ENCODE assay signal across 37 cellular contexts in genomic region chr5:138675998-138676397, GRCh38.
"Had no signal": no experiment of that assay in that cellular context is flagged by ENCODE, and none has a peak within 500 bp of the region (broad histone marks: within the 10 kb centered on the region; RNA-seq: fewer than 3 reads in every experiment).

No MANE protein-coding gene starts in this region.

- H3K4me3 Mint-ChIP-seq: activated B cell treated with CpG ODN at 0.5 μM for 24 hours; activated CD4-positive, alpha-beta memory T cell treated with anti-CD3 and anti-CD28 coated beads for 36 hours; activated CD4-positive, alpha-beta T cell treated with anti-CD3 and anti-CD28 coated beads, Interleukin-2, amount 10 ng/mL, durations not matched to agents 24 days and 14 days; activated CD8-positive, alpha-beta T cell treated with anti-CD3 and anti-CD28 coated beads for 36 hours; activated naive CD4-positive, alpha-beta T cell treated with anti-CD3 and anti-CD28 coated beads, Interleukin-2, amount 10 ng/mL, durations not matched to agents 7 days and 5 days; activated naive CD4-positive, alpha-beta T cell treated with anti-CD3 and anti-CD28 coated beads, Interleukin-2, amount 50 U/mL, for 24 hours; activated naive CD8-positive, alpha-beta T cell; activated naive CD8-positive, alpha-beta T cell treated with anti-CD3 and anti-CD28 coated beads, Interleukin-2, amount 10 ng/mL, durations not matched to agents 7 days and 5 days; activated naive CD8-positive, alpha-beta T cell treated with anti-CD3 and anti-CD28 coated beads, Interleukin-2, amount 50 U/mL, for 24 hours; activated T-cell treated with anti-CD3 and anti-CD28 coated beads, Interleukin-2, amount 50 U/mL, for 4 hours; brain; central memory CD8-positive, alpha-beta T cell; T-helper 1 cell treated with Interleukin-12 subunit alpha and Interleukin-12 subunit beta and Interleukin-4 antibody, amounts not matched to agents 30 μg/mL and 1 μg/mL, for 36 hours; T-helper 2 cell treated with Interferon-gamma antibody and Interleukin-4, amounts not matched to agents 5 μg/mL and 100 μg/mL, for 36 hours had no signal

- FAIRE-seq: astrocyte, bronchial epithelial cell, TTC549 had no signal

- H3K27ac ChIP-seq: cardiac muscle cell, VCaP had no signal

- H3K27me3 ChIP-seq: cardiac muscle cell had no signal

- H3K4me1 Mint-ChIP-seq: activated B cell treated with CpG ODN at 0.5 μM for 24 hours; activated CD4-positive, alpha-beta T cell treated with anti-CD3 and anti-CD28 coated beads, Interleukin-2, amount 10 ng/mL, durations not matched to agents 24 days and 14 days; activated naive CD4-positive, alpha-beta T cell treated with anti-CD3 and anti-CD28 coated beads, Interleukin-2, amount 10 ng/mL, durations not matched to agents 7 days and 5 days; activated naive CD4-positive, alpha-beta T cell treated with anti-CD3 and anti-CD28 coated beads, Interleukin-2, amount 50 U/mL, for 24 hours; activated naive CD8-positive, alpha-beta T cell treated with anti-CD3 and anti-CD28 coated beads, Interleukin-2, amount 10 ng/mL, durations not matched to agents 7 days and 5 days; activated naive CD8-positive, alpha-beta T cell treated with anti-CD3 and anti-CD28 coated beads, Interleukin-2, amount 50 U/mL, for 24 hours; brain; central memory CD8-positive, alpha-beta T cell had no signal

- H3K9me3 Mint-ChIP-seq: T-helper 2 cell treated with Interferon-gamma antibody and Interleukin-4, amounts not matched to agents 5 μg/mL and 100 μg/mL, for 36 hours had no signal

- ATAC-seq: activated CD8-positive, alpha-beta T cell treated with anti-CD3 and anti-CD28 coated beads for 36 hours; activated naive CD8-positive, alpha-beta T cell treated with anti-CD3 and anti-CD28 coated beads, Interleukin-2, amount 50 U/mL, for 24 hours; activated T-cell treated with anti-CD3 and anti-CD28 coated beads, Interleukin-2, amount 50 U/mL, for 4 hours had no signal

- H3K36me3 ChIP-seq: cardiac muscle cell had no signal

- H3K27ac Mint-ChIP-seq: activated B cell treated with CpG ODN at 0.5 μM for 24 hours; activated CD4-positive, alpha-beta memory T cell treated with anti-CD3 and anti-CD28 coated beads for 36 hours; activated CD4-positive, alpha-beta T cell treated with anti-CD3 and anti-CD28 coated beads, Interleukin-2, amount 10 ng/mL, durations not matched to agents 24 days and 14 days; activated CD8-positive, alpha-beta T cell treated with anti-CD3 and anti-CD28 coated beads for 36 hours; activated naive CD4-positive, alpha-beta T cell treated with anti-CD3 and anti-CD28 coated beads, Interleukin-2, amount 10 ng/mL, durations not matched to agents 7 days and 5 days; activated naive CD8-positive, alpha-beta T cell; activated naive CD8-positive, alpha-beta T cell treated with anti-CD3 and anti-CD28 coated beads, Interleukin-2, amount 10 ng/mL, durations not matched to agents 7 days and 5 days; activated naive CD8-positive, alpha-beta T cell treated with anti-CD3 and anti-CD28 coated beads, Interleukin-2, amount 50 U/mL, for 24 hours; activated T-helper 2 cell treated with anti-CD3 and anti-CD28 coated beads, Interferon-gamma antibody, Interleukin-2, Interleukin-4, amounts not matched to agents 10 μg/mL and 5 μg/mL and 100 μg/mL, durations not matched to agents 14 hours and 24 hours and 36 hours; brain; T-helper 1 cell treated with Interleukin-12 subunit alpha and Interleukin-12 subunit beta and Interleukin-4 antibody, amounts not matched to agents 30 μg/mL and 1 μg/mL, for 36 hours; T-helper 2 cell treated with Interferon-gamma antibody and Interleukin-4, amounts not matched to agents 5 μg/mL and 100 μg/mL, for 36 hours had no signal

- DNase-seq: activated B cell treated with CpG ODN at 0.5 μM for 24 hours; activated CD4-positive, alpha-beta memory T cell treated with anti-CD3 and anti-CD28 coated beads for 36 hours; activated CD4-positive, alpha-beta T cell treated with anti-CD3 and anti-CD28 coated beads for 4 hours; activated CD4-positive, alpha-beta T cell treated with anti-CD3 and anti-CD28 coated beads, Interleukin-2, amount 10 ng/mL, durations not matched to agents 24 days and 14 days; activated CD4-positive, alpha-beta T cell treated with anti-CD3 and anti-CD28 coated beads, Interleukin-2, amount 50 U/mL, for 1 hour; activated CD4-positive, alpha-beta T cell treated with anti-CD3 and anti-CD28 coated beads, Interleukin-2, amount 50 U/mL, for 4 hours; activated CD4-positive, CD25-positive, alpha-beta regulatory T cell treated with anti-CD3 and anti-CD28 coated beads, Interleukin-2, amount 50 U/mL, for 72 hours; activated CD8-positive, alpha-beta memory T cell treated with anti-CD3 and anti-CD28 coated beads, Interleukin-2, amount 50 U/mL, for 4 hours; activated CD8-positive, alpha-beta T cell treated with anti-CD3 and anti-CD28 coated beads for 36 hours; activated effector memory CD4-positive, alpha-beta T cell treated with Interleukin-2 at 50 U/mL for 16 hours; activated gamma-delta T cell; activated naive CD4-positive, alpha-beta T cell treated with anti-CD3 and anti-CD28 coated beads, Interleukin-2, amount 10 ng/mL, durations not matched to agents 7 days and 5 days; activated naive CD4-positive, alpha-beta T cell treated with Interleukin-2 at 50 U/mL for 16 hours; activated naive CD8-positive, alpha-beta T cell treated with anti-CD3 and anti-CD28 coated beads, Interleukin-2, amount 10 ng/mL, durations not matched to agents 7 days and 5 days; activated naive CD8-positive, alpha-beta T cell treated with anti-CD3 and anti-CD28 coated beads, Interleukin-2, amount 50 U/mL, for 24 hours; activated T-cell treated with anti-CD3 and anti-CD28 coated beads for 4 hours; activated T-cell treated with anti-CD3 and anti-CD28 coated beads, Interleukin-2, amount 50 U/mL, for 1 hour; activated T-cell treated with anti-CD3 and anti-CD28 coated beads, Interleukin-2, amount 50 U/mL, for 4 hours; amygdala; anterior cingulate cortex; caudate nucleus; cerebellar nuclear complex; T-helper 1 cell; T-helper 2 cell; T-helper 9 cell had no signal

- H3K4me3 ChIP-seq: cardiac muscle cell had no signal

- H3K36me3 Mint-ChIP-seq: activated naive CD8-positive, alpha-beta T cell treated with anti-CD3 and anti-CD28 coated beads, Interleukin-2, amount 10 ng/mL, durations not matched to agents 7 days and 5 days; brain had no signal
